In genomic region chr4:11252149-11252548, GRCh38 we compare ENCODE assay signal across 13 cellular contexts.
"Had no signal": no experiment of that assay in that cellular context is flagged by ENCODE, and none has a peak within 500 bp of the region (broad histone marks: within the 10 kb centered on the region; RNA-seq: fewer than 3 reads in every experiment).

No MANE protein-coding gene starts in this region.

- H3K36me3 Mint-ChIP-seq: stimulated activated effector memory CD8-positive, alpha-beta T cell treated with anti-CD3 and anti-CD28 coated beads, Interleukin-12 subunit alpha, Interleukin-12 subunit beta, amount 100 ng/mL, for 72 hours had no signal

- H3K27ac ChIP-seq: adrenal gland, heart left ventricle, left lung, psoas muscle, right lobe of liver, transverse colon had no signal

- H3K27ac Mint-ChIP-seq: activated B cell treated with CpG ODN at 0.5 μM for 24 hours; activated CD4-positive, alpha-beta T cell treated with anti-CD3 and anti-CD28 coated beads, Interleukin-2, amount 10 ng/mL, durations not matched to agents 7 days and 5 days; nephron; stimulated activated effector memory CD8-positive, alpha-beta T cell treated with anti-CD3 and anti-CD28 coated beads, Interleukin-12 subunit alpha, Interleukin-12 subunit beta, amount 100 ng/mL, for 72 hours had no signal

- H3K4me1 ChIP-seq: adrenal gland, heart left ventricle, left lung, psoas muscle, right lobe of liver, transverse colon had no signal

- H3K4me3 ChIP-seq: adrenal gland, heart left ventricle, left lung, psoas muscle, right lobe of liver, transverse colon had no signal

- H3K9me3 ChIP-seq: adrenal gland, psoas muscle, right lobe of liver, transverse colon had no signal

- H3K27me3 Mint-ChIP-seq: activated B cell treated with CpG ODN at 0.5 μM for 24 hours; activated CD4-positive, alpha-beta T cell treated with anti-CD3 and anti-CD28 coated beads, Interleukin-2, amount 10 ng/mL, durations not matched to agents 7 days and 5 days had no signal

- H3K4me3 Mint-ChIP-seq: activated B cell treated with CpG ODN at 0.5 μM for 24 hours; activated CD4-positive, alpha-beta T cell treated with anti-CD3 and anti-CD28 coated beads, Interleukin-2, amount 10 ng/mL, durations not matched to agents 7 days and 5 days; nephron; stimulated activated effector memory CD8-positive, alpha-beta T cell treated with anti-CD3 and anti-CD28 coated beads, Interleukin-12 subunit alpha, Interleukin-12 subunit beta, amount 100 ng/mL, for 72 hours had no signal

- ATAC-seq: heart left ventricle; left lung; psoas muscle; right lobe of liver; stimulated activated effector memory CD8-positive, alpha-beta T cell treated with anti-CD3 and anti-CD28 coated beads, Interleukin-12 subunit alpha, Interleukin-12 subunit beta, amount 100 ng/mL, for 72 hours had no signal

- DNase-seq: activated B cell treated with CpG ODN at 0.5 μM for 24 hours; activated CD4-positive, alpha-beta T cell treated with anti-CD3 and anti-CD28 coated beads, Interleukin-2, amount 10 ng/mL, durations not matched to agents 7 days and 5 days; activated naive CD4-positive, alpha-beta T cell treated with anti-CD3 and anti-CD28 coated beads, Interleukin-2, amount 50 U/mL, for 16 hours; activated T-cell treated with anti-CD3 and anti-CD28 coated beads for 4 hours; adrenal gland; heart left ventricle; islet precursor cell; left lung; psoas muscle; right lobe of liver; transverse colon had no signal

- H3K4me1 Mint-ChIP-seq: nephron had no signal

- H3K27me3 ChIP-seq: adrenal gland, heart left ventricle, left lung, right lobe of liver, transverse colon had no signal

- H3K9me3 Mint-ChIP-seq: activated B cell treated with CpG ODN at 0.5 μM for 24 hours; activated CD4-positive, alpha-beta T cell treated with anti-CD3 and anti-CD28 coated beads, Interleukin-2, amount 10 ng/mL, durations not matched to agents 7 days and 5 days; nephron had no signal

- H3K36me3 ChIP-seq: adrenal gland, heart left ventricle, left lung, right lobe of liver, transverse colon had no signal
